25 cellular contexts compared by ENCODE assay signal in genomic region chr22:46348099-46348695, GRCh38.
"Had no signal": no experiment of that assay in that cellular context is flagged by ENCODE, and none has a peak within 500 bp of the region (broad histone marks: within the 10 kb centered on the region; RNA-seq: fewer than 3 reads in every experiment).

No MANE protein-coding gene starts in this region.

- H3K4me1 ChIP-seq: breast epithelium, foreskin keratinocyte, neural progenitor cell had no signal

- FAIRE-seq: colon, islet of Langerhans, TTC549 had no signal

- H3K36me3 ChIP-seq: neural progenitor cell had no signal

- H3K27me3 ChIP-seq: breast epithelium, esophagus muscularis mucosa, foreskin keratinocyte, neural progenitor cell, upper lobe of right lung had no signal

- H3K4me3 ChIP-seq: breast epithelium, esophagus muscularis mucosa, neural progenitor cell, skin epidermis, thoracic aorta, upper lobe of right lung had no signal

- H3K9me3 ChIP-seq: breast epithelium, esophagus muscularis mucosa, SK-N-SH, thoracic aorta, upper lobe of right lung had no signal

- ATAC-seq: foreskin keratinocyte; natural killer cell; sciatic nerve; stimulated activated effector memory CD8-positive, alpha-beta T cell treated with anti-CD3 and anti-CD28 coated beads, Interleukin-12 subunit alpha, Interleukin-12 subunit beta, amount 100 ng/mL, for 72 hours; upper lobe of right lung had no signal

- H3K27ac ChIP-seq: breast epithelium, esophagus muscularis mucosa, foreskin keratinocyte, neural progenitor cell, skin epidermis, thoracic aorta, upper lobe of right lung, VCaP had no signal

- DNase-seq: activated CD4-positive, alpha-beta T cell treated with anti-CD3 and anti-CD28 coated beads for 4 hours; activated CD4-positive, alpha-beta T cell treated with anti-CD3 and anti-CD28 coated beads, Interleukin-2, amount 50 U/mL, for 4 hours; activated effector memory CD4-positive, alpha-beta T cell treated with anti-CD3 and anti-CD28 coated beads, Interleukin-2, amount 50 U/mL, for 16 hours; activated naive CD4-positive, alpha-beta T cell treated with anti-CD3 and anti-CD28 coated beads for 36 hours; activated naive CD8-positive, alpha-beta T cell treated with anti-CD3 and anti-CD28 coated beads, Interleukin-2, amount 10 ng/mL, durations not matched to agents 7 days and 5 days; dermis blood vessel endothelial cell; effector CD4-positive, alpha-beta T cell; foreskin keratinocyte; natural killer cell; SK-N-SH; stimulated activated CD4-positive, alpha-beta T cell treated with anti-CD3 and anti-CD28 coated beads, Interleukin-4, amount 100 ng/mL, for 24 hours; SW 1271; T-helper 9 cell; upper lobe of right lung had no signal
